Comparison of ENCODE assay signal across 16 cellular contexts in genomic region chr6:47512872-47513271, GRCh38.
"Had no signal": no experiment of that assay in that cellular context is flagged by ENCODE, and none has a peak within 500 bp of the region (broad histone marks: within the 10 kb centered on the region; RNA-seq: fewer than 3 reads in every experiment).

No MANE protein-coding gene starts in this region.

- H3K36me3 ChIP-seq: cardiac muscle cell, ovary, vagina had no signal

- H3K27ac ChIP-seq: cardiac muscle cell, dorsolateral prefrontal cortex, ovary, vagina had no signal

- DNase-seq: activated CD4-positive, alpha-beta T cell treated with anti-CD3 and anti-CD28 coated beads for 1 hour; activated CD4-positive, alpha-beta T cell treated with anti-CD3 and anti-CD28 coated beads, Interleukin-2, amount 50 U/mL, for 4 hours; activated naive CD4-positive, alpha-beta T cell treated with anti-CD3 and anti-CD28 coated beads for 36 hours; dorsolateral prefrontal cortex; endodermal cell; left cardiac atrium; naive thymus-derived CD4-positive, alpha-beta T cell; ovary; stimulated activated CD4-positive, alpha-beta T cell treated with anti-CD3 and anti-CD28 coated beads, Interleukin-12 subunit alpha, Interleukin-12 subunit beta, amount 100 ng/mL, for 4 hours; stimulated activated CD4-positive, alpha-beta T cell treated with anti-CD3 and anti-CD28 coated beads, Interleukin-2, amount 100 ng/mL, for 24 hours; T-helper 2 cell had no signal

- H3K27me3 Mint-ChIP-seq: naive thymus-derived CD4-positive, alpha-beta T cell had no signal

- H3K27ac Mint-ChIP-seq: activated naive CD4-positive, alpha-beta T cell treated with anti-CD3 and anti-CD28 coated beads for 36 hours; activated T-helper 2 cell treated with anti-CD3 and anti-CD28 coated beads, Interferon-gamma antibody, Interleukin-2, Interleukin-4, amounts not matched to agents 10 μg/mL and 5 μg/mL and 100 μg/mL, durations not matched to agents 14 hours and 24 hours and 36 hours; endodermal cell; naive thymus-derived CD4-positive, alpha-beta T cell; stimulated activated effector memory CD8-positive, alpha-beta T cell treated with anti-CD3 and anti-CD28 coated beads, Interleukin-12 subunit alpha, Interleukin-12 subunit beta, amount 100 ng/mL, for 72 hours had no signal

- H3K4me3 ChIP-seq: cardiac muscle cell, dorsolateral prefrontal cortex, lung, ovary, vagina had no signal

- H3K4me1 Mint-ChIP-seq: endodermal cell had no signal

- H3K27me3 ChIP-seq: cardiac muscle cell, dorsolateral prefrontal cortex, ovary, vagina had no signal

- H3K9me3 ChIP-seq: ovary, vagina had no signal

- H3K4me1 ChIP-seq: vagina had no signal

- H3K4me3 Mint-ChIP-seq: activated naive CD4-positive, alpha-beta T cell treated with anti-CD3 and anti-CD28 coated beads for 36 hours; endodermal cell; naive thymus-derived CD4-positive, alpha-beta T cell; stimulated activated effector memory CD8-positive, alpha-beta T cell treated with anti-CD3 and anti-CD28 coated beads, Interleukin-12 subunit alpha, Interleukin-12 subunit beta, amount 100 ng/mL, for 72 hours had no signal

- ATAC-seq: left cardiac atrium; naive thymus-derived CD4-positive, alpha-beta T cell; stimulated activated effector memory CD8-positive, alpha-beta T cell treated with anti-CD3 and anti-CD28 coated beads, Interleukin-12 subunit alpha, Interleukin-12 subunit beta, amount 100 ng/mL, for 72 hours had no signal
